ENCODE assay signal across 31 cellular contexts in genomic region chr17:14637260-14637659, GRCh38.
DNase-seq lines count a peak whose midpoint lies in the region; ATAC-seq, FAIRE-seq and TF ChIP-seq lines count a peak whose summit lies in the region.
"Had no signal": no experiment of that assay in that cellular context is flagged by ENCODE, and none has a peak within 500 bp of the region (broad histone marks: within the 10 kb centered on the region; RNA-seq: fewer than 3 reads in every experiment).

No MANE protein-coding gene starts in this region.

- no peak for TF ChIP-seq RAD21 in K562 (CRISPR knock-in tag; conservative IDR thresholded peaks at IDR 0.05 in 1 of 2, IDR thresholded peaks at IDR 0.05 in 1 of 2)

- H3K27ac ChIP-seq in HEK293 (ENCODE audit: extremely low read depth, low read depth, low read length): no peak overlapping the region
- no peak overlapping the region for H3K27ac ChIP-seq in K562 (ENCODE audit: extremely low read depth, low read depth, low read length)
- H3K27ac ChIP-seq: 22Rv1; A549; BLaER1; BLaER1 treated with 17β-estradiol and CSF1 and Interleukin-3, amounts not matched to agents 10 nM and 100 nM; C4-2B had no signal

- TF ChIP-seq EP300 in K562 (IDR thresholded peaks at IDR 0.05; ENCODE audit: low read length): no peak

- H3K36me3 ChIP-seq in HEK293 (ENCODE audit: control insufficient read depth in 2 of 2, insufficient read depth in 1 of 2, low read length in 2 of 2) (no peaks in the 10 kb centered on the region), K562 (ENCODE audit: control insufficient read depth, insufficient read depth, low read length) (no peaks in the 10 kb centered on the region)
- H3K36me3 ChIP-seq: BE2C; BLaER1; BLaER1 treated with 17β-estradiol and CSF1 and Interleukin-3, amounts not matched to agents 10 nM and 100 nM had no signal

- no peak for DNase-seq in K562 (ENCODE audit: extremely low read depth in 1 of 4, low spot score in 3 of 4)
- DNase-seq: 8988T; ACHN; AML-193; BE2C; C1 segment of cervical spinal cord; Caco-2; Calu3; CD4-positive, alpha-beta memory T cell; CD4-positive, alpha-beta T cell; CD4-positive, CD25-positive, alpha-beta regulatory T cell; CD8-positive, alpha-beta memory T cell; CD8-positive, alpha-beta T cell; COR-L47; DMS 273 treated with DMSO at 0.1 percent for 48 hours; DMS153; DMS53; DMS79; DMS79 treated with DMSO at 0.1 percent for 48 hours; DND-41; EL had no signal

- H3K27me3 ChIP-seq in K562 (ENCODE audit: control insufficient read depth in 2 of 2, insufficient read depth in 2 of 2, low read length in 2 of 2): no peaks in the 10 kb centered on the region
- H3K27me3 ChIP-seq: BE2C; BLaER1; BLaER1 treated with 17β-estradiol and CSF1 and Interleukin-3, amounts not matched to agents 10 nM and 100 nM had no signal

- FAIRE-seq in K562 (lab: Jason Lieb, UNC): no peak
- FAIRE-seq: A204.1, A549, D721Med had no signal

- no peak for TF ChIP-seq POLR2A in K562 (conservative IDR thresholded peaks at IDR 0.05)

- H3K4me2 ChIP-seq in K562 (ENCODE audit: insufficient read depth, low read length): no peak overlapping the region
- H3K4me2 ChIP-seq: A549; BLaER1; BLaER1 treated with 17β-estradiol and CSF1 and Interleukin-3, amounts not matched to agents 10 nM and 100 nM had no signal

- POLR2A ChIA-PET in HEK293 (lab: Yijun Ruan, JAX) (no interaction called here), K562 (lab: Yijun Ruan, JAX) (no interaction called here)

- no peak overlapping the region for H3K9ac ChIP-seq in K562 (ENCODE audit: insufficient read depth in 1 of 2, low read depth in 2 of 2, low read length in 2 of 2)
- H3K9ac ChIP-seq: BLaER1; BLaER1 treated with 17β-estradiol and CSF1 and Interleukin-3, amounts not matched to agents 10 nM and 100 nM had no signal

- no peak for ATAC-seq in K562
- no peak for ATAC-seq in HG03025 (IDR thresholded peaks at IDR 0.05; ENCODE audit: low FRiP score, unreplicated experiment)
- ATAC-seq in HG03521 (IDR thresholded peaks at IDR 0.05; ENCODE audit: unreplicated experiment): no peak
- ATAC-seq: A549; CD8-positive, alpha-beta T cell had no signal

- WGBS in K562 (ENCODE audit: insufficient coverage, low coverage, missing lambda C conversion rate): 0% methylated on average over 1 of the region's 1 CpG

- no TSS peak for BruUV-seq in K562 (replicated peaks; lab: Mats Ljungman, UMichigan)

- H3K4me3 ChIP-seq in HEK293 (ENCODE audit: low read depth, low read length) (no peak overlapping the region), K562 (no peak overlapping the region)
- H3K4me3 ChIP-seq: A549; BLaER1; BLaER1 treated with 17β-estradiol and CSF1 and Interleukin-3, amounts not matched to agents 10 nM and 100 nM had no signal

- H3K9me1 ChIP-seq in K562 (ENCODE audit: control insufficient read depth, insufficient read depth, low read length): no peaks in the 10 kb centered on the region

- in situ Hi-C loops in K562 (cut with MboI): no loop called here

- no peak for TF ChIP-seq CTCF in HEK293 (tag by site-specific recombination; IDR thresholded peaks at IDR 0.05)
- no peak for TF ChIP-seq CTCF in K562 (IDR thresholded peaks at IDR 0.05 in 2 of 3, conservative IDR thresholded peaks at IDR 0.05 in 1 of 3; ENCODE audit: insufficient read depth in 2 of 3, low read depth in 1 of 3, low read length in 3 of 3)

- H3K9me3 ChIP-seq in HEK293 (ENCODE audit: control insufficient read depth, insufficient read depth, low read depth, low read length) (no peaks in the 10 kb centered on the region; the same call in 1 of the 2 replicates), K562 (replicated peaks; ENCODE audit: control insufficient read depth, insufficient read depth, low read depth, low read length) (no peaks in the 10 kb centered on the region)
- H3K9me3 ChIP-seq: A549, BE2C, Caco-2 had no signal

- no peaks in the 10 kb centered on the region for H4K20me1 ChIP-seq in K562 (replicated peaks; ENCODE audit: control insufficient read depth, insufficient read depth, low read length)
- H4K20me1 ChIP-seq: BLaER1; BLaER1 treated with 17β-estradiol and CSF1 and Interleukin-3, amounts not matched to agents 10 nM and 100 nM had no signal

- H3K4me1 ChIP-seq in HEK293 (ENCODE audit: control insufficient read depth, insufficient read depth, low read length): no peaks in the 10 kb centered on the region
- H3K4me1 ChIP-seq in K562 (replicated peaks in 1 of 2; ENCODE audit: control insufficient read depth in 2 of 2, insufficient read depth in 2 of 2, low read length in 2 of 2): no peaks in the 10 kb centered on the region
- H3K4me1 ChIP-seq: A549; BE2C; BLaER1; BLaER1 treated with 17β-estradiol and CSF1 and Interleukin-3, amounts not matched to agents 10 nM and 100 nM; Caco-2 had no signal

- intact Hi-C loops in K562 (cut with micrococcal nuclease): no loop called here

- H3K79me2 ChIP-seq in K562 (ENCODE audit: control insufficient read depth, insufficient read depth, low read length): no peaks in the 10 kb centered on the region

- CTCF ChIA-PET in HEK293 (lab: Yijun Ruan, JAX) (interaction anchor here (0.6 kb wide), 1 partner anchor 52 kb away, joined by 3 read pairs; no protein-coding TSS in a partner anchor), K562 (lab: Yijun Ruan, JAX; ENCODE audit: low intra/inter-chr PET ratio) (no interaction called here)

- no peak overlapping the region for H2AFZ ChIP-seq in K562 (ENCODE audit: low read depth, low read length)

TF ChIP-seq in HEK293, 187 proteins besides CTCF, POLR2A, EP300 and RAD21:
- TF ChIP-seq ZNF169 (tag by site-specific recombination; IDR thresholded peaks at IDR 0.05): no peak
- no peak for TF ChIP-seq MYNN (tag by site-specific recombination; IDR thresholded peaks at IDR 0.05; ENCODE audit: borderline replicate concordance)
- peak; percentile 54; the same call in 1 of the 2 replicates for TF ChIP-seq ZNF146 (tag by site-specific recombination; IDR thresholded peaks at IDR 0.05)
- no peak for TF ChIP-seq PRDM1 (tag by site-specific recombination; IDR thresholded peaks at IDR 0.05)
- no peak for TF ChIP-seq ZNF221 (tag by site-specific recombination; IDR thresholded peaks at IDR 0.05; ENCODE audit: borderline replicate concordance)

TF ChIP-seq in K562, 482 proteins besides CTCF, POLR2A, EP300 and RAD21:
- TF ChIP-seq DNMT1 (IDR thresholded peaks at IDR 0.05) (no peak), RBM25 (IDR thresholded peaks at IDR 0.05; ENCODE audit: low read depth, low read length, severe bottlenecking) (peak; percentile 55), ZNF740 (CRISPR knock-in tag; IDR thresholded peaks at IDR 0.05) (no peak), ZNF740 (tag; IDR thresholded peaks at IDR 0.05) (no peak)
TF ChIP-seq in K562: peak in this region for 1.

Comparison
In these comparisons a context has a peak if more than half of its experiments do, and no peak if none do; other contexts are left out.
1. Of the 44 proteins assayed by ChIP-seq in both K562 and HEK293: peak only in K562: none; only in HEK293: ZNF146; in both: none; in neither: 43.